Comparison of ENCODE assay signal across 37 cellular contexts in the genomic region with DNA sequence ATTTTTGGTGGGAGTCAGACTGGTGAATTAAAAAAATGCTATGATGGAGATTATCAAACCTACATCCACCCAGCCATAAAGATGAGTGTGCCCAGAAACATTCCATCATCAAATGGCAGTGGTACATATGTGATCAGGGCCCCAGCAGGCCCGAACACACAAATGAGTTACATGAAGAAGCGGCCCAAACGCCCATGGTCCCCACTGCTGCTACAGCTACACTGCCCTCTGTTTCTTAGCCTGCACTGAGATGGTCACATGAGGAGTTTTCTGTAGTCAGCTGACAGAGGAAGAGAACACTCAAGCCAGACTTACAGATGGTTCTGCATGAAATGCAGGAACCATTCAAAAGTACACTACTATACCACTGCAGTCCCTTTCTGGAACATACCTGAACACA.
DNase-seq lines count a peak whose midpoint lies in the region; ATAC-seq, FAIRE-seq and TF ChIP-seq lines count a peak whose summit lies in the region.
"Had no signal": no experiment of that assay in that cellular context is flagged by ENCODE, and none has a peak within 500 bp of the region (broad histone marks: within the 10 kb centered on the region; RNA-seq: fewer than 3 reads in every experiment).

No MANE protein-coding gene starts in this region.

- dilution Hi-C loops in IMR-90 (cut with HindIII; ENCODE audit: low sequenced_read_pairs, unreplicated experiment) (no loop called here), endothelial cell of umbilical vein (cut with MboI; ENCODE audit: extremely low pct_ligation_motif_present, low sequenced_read_pairs) (no loop called here)

- H3K9me3 Mint-ChIP-seq in activated CD4-positive, alpha-beta T cell treated with anti-CD3 and anti-CD28 coated beads, Interleukin-2, amount 10 ng/mL, durations not matched to agents 24 days and 14 days = peaks cover 16% of the 10 kb centered on the region
- H3K9me3 Mint-ChIP-seq: CD4-positive, alpha-beta T cell; CD8-positive, alpha-beta memory T cell; CD8-positive, alpha-beta T cell had no signal

- no peaks in the 10 kb centered on the region for H3K27me3 Mint-ChIP-seq in activated CD4-positive, alpha-beta T cell treated with anti-CD3 and anti-CD28 coated beads, Interleukin-2, amount 10 ng/mL, durations not matched to agents 24 days and 14 days
- H3K27me3 Mint-ChIP-seq: B cell; CD4-positive, alpha-beta memory T cell; CD4-positive, alpha-beta T cell; CD4-positive, CD25-positive, alpha-beta regulatory T cell; CD8-positive, alpha-beta memory T cell had no signal

- no peaks in the 10 kb centered on the region for H3K36me3 Mint-ChIP-seq in activated CD4-positive, alpha-beta T cell treated with anti-CD3 and anti-CD28 coated beads, Interleukin-2, amount 10 ng/mL, durations not matched to agents 24 days and 14 days (ENCODE audit: low read depth)
- H3K36me3 Mint-ChIP-seq: CD14-positive monocyte; CD4-positive, alpha-beta memory T cell; CD4-positive, CD25-positive, alpha-beta regulatory T cell; CD8-positive, alpha-beta memory T cell; CD8-positive, alpha-beta T cell had no signal

- H2BK20ac ChIP-seq in IMR-90 (ENCODE audit: low read depth, low read length) = peak overlapping the region; percentile 82; the same call in 1 of the 2 replicates

- BruUV-seq in IMR-90 (replicated peaks; lab: Mats Ljungman, UMichigan) (no TSS peak), K562 (replicated peaks; lab: Mats Ljungman, UMichigan) (no TSS peak), endothelial cell of umbilical vein (replicated peaks; lab: Mats Ljungman, UMichigan) (no TSS peak)

- H2BK120ac ChIP-seq in IMR-90 (ENCODE audit: low read depth, low read length) = peak overlapping the region; percentile 82

- H4K5ac ChIP-seq in IMR-90 (ENCODE audit: low read depth, low read length) = no peak overlapping the region

- no peak for TF ChIP-seq RAD21 in IMR-90 (IDR thresholded peaks at IDR 0.05; ENCODE audit: low read length)
- no peak for TF ChIP-seq RAD21 in K562 (CRISPR knock-in tag; conservative IDR thresholded peaks at IDR 0.05 in 1 of 2, IDR thresholded peaks at IDR 0.05 in 1 of 2)

- peak overlapping the region; percentile 57; the same call in 1 of the 3 replicates for H2BK15ac ChIP-seq in IMR-90 (ENCODE audit: low read depth, low read length)

- H3K23ac ChIP-seq in IMR-90 (ENCODE audit: low read depth, low read length) = no peak overlapping the region

- TF ChIP-seq CTCF in heart left ventricle (IDR thresholded peaks at IDR 0.05) (no peak), IMR-90 (conservative IDR thresholded peaks at IDR 0.05; ENCODE audit: low read depth, low read length) (no peak), K562 (IDR thresholded peaks at IDR 0.05 in 2 of 3, conservative IDR thresholded peaks at IDR 0.05 in 1 of 3; ENCODE audit: insufficient read depth in 2 of 3, low read depth in 1 of 3, low read length in 3 of 3) (no peak), endothelial cell of umbilical vein (IDR thresholded peaks at IDR 0.05; ENCODE audit: extremely low read depth in 1 of 2, insufficient read depth in 1 of 2, low read depth in 1 of 2, low read length in 2 of 2) (no peak)

- H4K20me1 ChIP-seq in IMR-90 (ENCODE audit: insufficient read depth, low read length) (no peaks in the 10 kb centered on the region), K562 (replicated peaks; ENCODE audit: control insufficient read depth, insufficient read depth, low read length) (no peaks in the 10 kb centered on the region), endothelial cell of umbilical vein (replicated peaks; ENCODE audit: control insufficient read depth, extremely low read depth, insufficient read depth, low read length) (no peaks in the 10 kb centered on the region)
- H4K20me1 ChIP-seq: BLaER1; BLaER1 treated with 17β-estradiol and CSF1 and Interleukin-3, amounts not matched to agents 10 nM and 100 nM had no signal

- H3K27ac ChIP-seq in heart left ventricle (no peak overlapping the region), IMR-90 (ENCODE audit: insufficient read depth, low read length) (no peak overlapping the region), K562 (ENCODE audit: extremely low read depth, low read depth, low read length) (no peak overlapping the region), endothelial cell of umbilical vein (ENCODE audit: insufficient read depth, low read depth, low read length) (peak overlapping the region; percentile 42)
- H3K27ac ChIP-seq: 22Rv1; BLaER1; BLaER1 treated with 17β-estradiol and CSF1 and Interleukin-3, amounts not matched to agents 10 nM and 100 nM; C4-2B had no signal

- in situ Hi-C loops in IMR-90 (cut with MboI; ENCODE audit: low sequenced_read_pairs) = no loop called here
- in situ Hi-C loops in K562 (cut with MboI) = no loop called here

- H3K4me2 ChIP-seq in IMR-90 (ENCODE audit: low read depth, low read length) (no peak overlapping the region), K562 (ENCODE audit: insufficient read depth, low read length) (no peak overlapping the region), endothelial cell of umbilical vein (ENCODE audit: insufficient read depth, low read length) (no peak overlapping the region)
- H3K4me2 ChIP-seq: A549, BLaER1 had no signal

- H3K18ac ChIP-seq in IMR-90 (ENCODE audit: low read depth, low read length) = peak overlapping the region; percentile 5; the same call in 1 of the 2 replicates

- H3K79me2 ChIP-seq in K562 (ENCODE audit: control insufficient read depth, insufficient read depth, low read length) (no peaks in the 10 kb centered on the region), endothelial cell of umbilical vein (ENCODE audit: control insufficient read depth, insufficient read depth, low read length) (no peaks in the 10 kb centered on the region)

- H3K9me1 ChIP-seq in IMR-90 (ENCODE audit: insufficient read depth, low read length) (no peaks in the 10 kb centered on the region), K562 (ENCODE audit: control insufficient read depth, insufficient read depth, low read length) (no peaks in the 10 kb centered on the region), endothelial cell of umbilical vein (replicated peaks; ENCODE audit: control insufficient read depth, extremely low read depth, insufficient read depth, low read length) (no peaks in the 10 kb centered on the region)

- no peaks in the 10 kb centered on the region for H3K79me1 ChIP-seq in IMR-90 (ENCODE audit: low read depth in 1 of 2, low read length in 2 of 2)

- CTCF ChIA-PET in IMR-90 (lab: Yijun Ruan, JAX) (no interaction called here), K562 (lab: Yijun Ruan, JAX; ENCODE audit: low intra/inter-chr PET ratio) (no interaction called here), endothelial cell of umbilical vein (lab: Charles Lee) (interaction anchor here (1.7 kb wide), 1 partner anchor 48 kb away, joined by 5 read pairs; no protein-coding TSS in a partner anchor)

- WGBS in heart left ventricle, 4 donors = 85 to 96% (median 95%) methylated on average over 3 of the region's 3 CpGs
- WGBS in IMR-90 (ENCODE audit: extremely low coverage in 2 of 2, insufficient read length in 1 of 2), 2 experiments = no CpG with 5 or more reads among the region's 3 CpGs
- WGBS in K562 (ENCODE audit: insufficient coverage, low coverage, missing lambda C conversion rate) = 68% methylated on average over 3 of the region's 3 CpGs

- H3K9ac ChIP-seq in IMR-90 (ENCODE audit: low read depth, low read length) (no peak overlapping the region), K562 (ENCODE audit: insufficient read depth in 1 of 2, low read depth in 2 of 2, low read length in 2 of 2) (no peak overlapping the region), endothelial cell of umbilical vein (replicated peaks; ENCODE audit: extremely low read depth, insufficient read depth, low read length) (no peak overlapping the region)
- H3K9ac ChIP-seq: BLaER1; BLaER1 treated with 17β-estradiol and CSF1 and Interleukin-3, amounts not matched to agents 10 nM and 100 nM had no signal

- TF ChIP-seq POLR2A in heart left ventricle (IDR thresholded peaks at IDR 0.05) (no peak), IMR-90 (IDR thresholded peaks at IDR 0.05; ENCODE audit: low read depth, low read length) (no peak), K562 (conservative IDR thresholded peaks at IDR 0.05) (no peak), endothelial cell of umbilical vein (IDR thresholded peaks at IDR 0.05; ENCODE audit: low read depth, low read length) (no peak)

- FAIRE-seq in K562 (lab: Jason Lieb, UNC) = no peak
- no peak for FAIRE-seq in endothelial cell of umbilical vein (lab: Jason Lieb, UNC)
- FAIRE-seq: A204.1, A549, D721Med had no signal

- H2AFZ ChIP-seq in IMR-90 (replicated peaks; ENCODE audit: low read length, poor library complexity) (no peak overlapping the region), K562 (ENCODE audit: low read depth, low read length) (no peak overlapping the region), endothelial cell of umbilical vein (ENCODE audit: low read depth, low read length) (no peak overlapping the region)

- H3K4me3 Mint-ChIP-seq in activated CD4-positive, alpha-beta T cell treated with anti-CD3 and anti-CD28 coated beads, Interleukin-2, amount 10 ng/mL, durations not matched to agents 24 days and 14 days = no peak overlapping the region
- H3K4me3 Mint-ChIP-seq: B cell; CD14-positive monocyte; CD4-positive, alpha-beta memory T cell; CD4-positive, alpha-beta T cell; CD4-positive, CD25-positive, alpha-beta regulatory T cell; CD8-positive, alpha-beta memory T cell; CD8-positive, alpha-beta T cell had no signal

- no peak overlapping the region; a peak in 1 of 4 replicates for H4K8ac ChIP-seq in IMR-90 (ENCODE audit: low read depth in 2 of 2, low read length in 2 of 2)

- no peak for TF ChIP-seq EP300 in K562 (IDR thresholded peaks at IDR 0.05; ENCODE audit: low read length)

- H3K36me3 ChIP-seq in heart left ventricle = no peaks in the 10 kb centered on the region
- no peaks in the 10 kb centered on the region for H3K36me3 ChIP-seq in IMR-90 (ENCODE audit: control insufficient read depth, insufficient read depth, low read length)
- no peaks in the 10 kb centered on the region; the same call in 2 of the 3 replicates for H3K36me3 ChIP-seq in K562 (ENCODE audit: control insufficient read depth, insufficient read depth, low read length)
- no peaks in the 10 kb centered on the region for H3K36me3 ChIP-seq in endothelial cell of umbilical vein (ENCODE audit: control insufficient read depth in 2 of 2, extremely low read depth in 1 of 2, insufficient read depth in 2 of 2, low read length in 2 of 2)
- H3K36me3 ChIP-seq: BE2C; BLaER1; BLaER1 treated with 17β-estradiol and CSF1 and Interleukin-3, amounts not matched to agents 10 nM and 100 nM had no signal

- peaks cover 6% of the 10 kb centered on the region for H3K4me1 Mint-ChIP-seq in activated CD4-positive, alpha-beta T cell treated with anti-CD3 and anti-CD28 coated beads, Interleukin-2, amount 10 ng/mL, durations not matched to agents 24 days and 14 days
- H3K4me1 Mint-ChIP-seq: B cell; CD4-positive, alpha-beta memory T cell; CD4-positive, CD25-positive, alpha-beta regulatory T cell; CD8-positive, alpha-beta memory T cell had no signal

- ATAC-seq in Right ventricle myocardium inferior = no peak
- ATAC-seq in heart left ventricle = no peak
- ATAC-seq in IMR-90 (ENCODE audit: low read depth) = no peak
- no peak for ATAC-seq in K562
- ATAC-seq: A549; CD8-positive, alpha-beta T cell had no signal

- H3K56ac ChIP-seq in IMR-90 (ENCODE audit: extremely low read depth, insufficient read depth, low read length) = no peak overlapping the region

- H2BK5ac ChIP-seq in IMR-90 (ENCODE audit: low read depth, low read length, poor library complexity, severe bottlenecking) = no peak overlapping the region

- H2AK5ac ChIP-seq in IMR-90 (ENCODE audit: low read depth, low read length) = no peak overlapping the region; the same call in 1 of the 2 replicates

- H3K4me3 ChIP-seq in heart left ventricle (no peak overlapping the region), IMR-90 (ENCODE audit: insufficient read depth, low read depth, low read length) (no peak overlapping the region), K562 (no peak overlapping the region), endothelial cell of umbilical vein (replicated peaks in 1 of 3; ENCODE audit: insufficient read depth in 1 of 3, low read depth in 1 of 3, low read length in 3 of 3) (no peak overlapping the region)
- H3K4me3 ChIP-seq: A549; BLaER1; BLaER1 treated with 17β-estradiol and CSF1 and Interleukin-3, amounts not matched to agents 10 nM and 100 nM had no signal

- H3K4ac ChIP-seq in IMR-90 (ENCODE audit: low read depth, low read length) = peak overlapping the region; percentile 23; the same call in 1 of the 2 replicates

- no peak overlapping the region for H3K27ac Mint-ChIP-seq in activated CD4-positive, alpha-beta T cell treated with anti-CD3 and anti-CD28 coated beads, Interleukin-2, amount 10 ng/mL, durations not matched to agents 24 days and 14 days
- H3K27ac Mint-ChIP-seq: B cell; CD4-positive, alpha-beta memory T cell; CD4-positive, alpha-beta T cell; CD4-positive, CD25-positive, alpha-beta regulatory T cell; CD8-positive, alpha-beta T cell had no signal

- DNase-seq in Right ventricle myocardium inferior (ENCODE audit: missing footprints) = peak; percentile 68
- DNase-seq in heart left ventricle = no peak
- no peak for DNase-seq in IMR-90
- no peak for DNase-seq in K562 (ENCODE audit: extremely low read depth in 1 of 4, low spot score in 3 of 4)
- no peak for DNase-seq in endothelial cell of umbilical vein (ENCODE audit: low read depth, low spot score)
- no peak for DNase-seq in activated CD4-positive, alpha-beta T cell treated with anti-CD3 and anti-CD28 coated beads, Interleukin-2, amount 10 ng/mL, durations not matched to agents 24 days and 14 days
- no peak for DNase-seq in putamen (ENCODE audit: low spot score)
- DNase-seq in iPS-NIHi7 (ENCODE audit: extremely low spot score) = no peak
- DNase-seq: 8988T; ACHN; AML-193; BE2C; C1 segment of cervical spinal cord; Caco-2; Calu3; CD4-positive, alpha-beta memory T cell; CD4-positive, alpha-beta T cell; CD4-positive, CD25-positive, alpha-beta regulatory T cell; CD8-positive, alpha-beta memory T cell; CD8-positive, alpha-beta T cell; COR-L47; DMS 273 treated with DMSO at 0.1 percent for 48 hours; DMS153; DMS53; DMS79; DMS79 treated with DMSO at 0.1 percent for 48 hours; DND-41; EL had no signal

- no peaks in the 10 kb centered on the region for H3K4me1 ChIP-seq in heart left ventricle
- H3K4me1 ChIP-seq in IMR-90 (ENCODE audit: control insufficient read depth, insufficient read depth, low read length) = peaks cover 2% of the 10 kb centered on the region
- peaks cover 0 to 8% of the 10 kb centered on the region in 2 experiments; a peak in 2 of 5 replicates for H3K4me1 ChIP-seq in K562 (replicated peaks in 1 of 2; ENCODE audit: control insufficient read depth in 2 of 2, insufficient read depth in 2 of 2, low read length in 2 of 2)
- H3K4me1 ChIP-seq in endothelial cell of umbilical vein (ENCODE audit: control insufficient read depth, extremely low read depth, insufficient read depth, low read length) = peaks cover 13% of the 10 kb centered on the region
- H3K4me1 ChIP-seq: A549, BE2C, BLaER1, Caco-2 had no signal

- peak overlapping the region; percentile 29 for H2AK9ac ChIP-seq in IMR-90 (replicated peaks; ENCODE audit: low read depth, low read length, poor library complexity)

- H3K27me3 ChIP-seq in heart left ventricle (no peaks in the 10 kb centered on the region), IMR-90 (ENCODE audit: control insufficient read depth, insufficient read depth, low read length) (no peaks in the 10 kb centered on the region), K562 (ENCODE audit: control insufficient read depth in 2 of 2, insufficient read depth in 2 of 2, low read length in 2 of 2) (no peaks in the 10 kb centered on the region), endothelial cell of umbilical vein (ENCODE audit: control insufficient read depth in 2 of 2, insufficient read depth in 2 of 2, low read length in 2 of 2) (no peaks in the 10 kb centered on the region)
- H3K27me3 ChIP-seq: BE2C; BLaER1; BLaER1 treated with 17β-estradiol and CSF1 and Interleukin-3, amounts not matched to agents 10 nM and 100 nM had no signal

- POLR2A ChIA-PET in IMR-90 (lab: Charles Lee; ENCODE audit: unreplicated experiment) = no interaction called here
- POLR2A ChIA-PET in K562 (lab: Yijun Ruan, JAX) = interaction anchor here (1.0 to 2.1 kb wide), 3 partner anchors 10 to 92 kb away, joined by 3 to 8 read pairs (median 3); no protein-coding TSS in a partner anchor
- POLR2A ChIA-PET in endothelial cell of umbilical vein (lab: Charles Lee) = no interaction called here

- no peak overlapping the region; the same call in 1 of the 2 replicates for H3K14ac ChIP-seq in IMR-90 (replicated peaks; ENCODE audit: low read depth, low read length)

- peak overlapping the region; percentile 38; the same call in 1 of the 2 replicates for H4K91ac ChIP-seq in IMR-90 (ENCODE audit: insufficient read depth, low read depth, low read length)

- intact Hi-C loops in Right ventricle myocardium inferior (cut with DNase I) (no loop called here), heart left ventricle (cut with DNase I) (no loop called here), IMR-90 (cut with micrococcal nuclease) (no loop called here), K562 (cut with micrococcal nuclease) (no loop called here), endothelial cell of umbilical vein (cut with micrococcal nuclease) (no loop called here)
- intact Hi-C loops in activated CD4-positive, alpha-beta T cell treated with anti-CD3 and anti-CD28 coated beads, Interleukin-2, amount 10 ng/mL, durations not matched to agents 24 days and 14 days (cut with micrococcal nuclease) = no loop called here

- H3K9me3 ChIP-seq in heart left ventricle (no peaks in the 10 kb centered on the region), IMR-90 (ENCODE audit: control insufficient read depth, insufficient read depth, low read length) (no peaks in the 10 kb centered on the region), K562 (replicated peaks; ENCODE audit: control insufficient read depth, insufficient read depth, low read depth, low read length) (no peaks in the 10 kb centered on the region), endothelial cell of umbilical vein (replicated peaks; ENCODE audit: control insufficient read depth, insufficient read depth, low read length) (no peaks in the 10 kb centered on the region)
- H3K9me3 ChIP-seq: A549; BE2C; BLaER1; BLaER1 treated with 17β-estradiol and CSF1 and Interleukin-3, amounts not matched to agents 10 nM and 100 nM; Caco-2 had no signal
